In the genomic region with DNA sequence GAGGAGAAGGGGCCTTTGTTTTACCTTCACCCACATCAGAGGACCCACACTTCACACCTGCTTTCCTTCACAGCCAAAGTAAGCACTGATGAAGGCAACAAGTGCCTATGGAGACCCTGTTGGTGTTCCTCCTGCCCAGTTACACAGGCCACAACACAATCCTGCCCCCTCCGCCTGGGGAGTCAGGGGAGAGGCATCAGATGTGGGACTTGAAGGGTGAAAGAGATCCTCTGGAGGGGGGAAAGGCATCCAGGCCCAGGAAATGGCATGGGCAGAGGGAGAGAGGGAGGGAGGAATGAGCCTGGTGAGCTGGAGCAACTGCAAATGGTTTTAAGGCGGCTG, we compare ENCODE assay signal across 15 cellular contexts. TPM values are rescaled to one million over a fixed set of nuclear protein-coding genes. Genes with fewer than 3 reads are reported as not detected.
DNase-seq lines count a peak whose midpoint lies in the region; ATAC-seq and TF ChIP-seq lines count a peak whose summit lies in the region.
"Had no signal": no experiment of that assay in that cellular context is flagged by ENCODE, and none has a peak within 500 bp of the region (broad histone marks: within the 10 kb centered on the region; RNA-seq: fewer than 3 reads in every experiment).

No MANE protein-coding gene starts in this region.

- peak overlapping the region; percentile 84 for H3K4me3 Mint-ChIP-seq in activated CD4-positive, alpha-beta T cell treated with anti-CD3 and anti-CD28 coated beads, Interleukin-2, amount 10 ng/mL, durations not matched to agents 24 days and 14 days
- peak overlapping the region; percentile 92 for H3K4me3 Mint-ChIP-seq in central memory CD8-positive, alpha-beta T cell

- POLR2A ChIA-PET in HEK293 (lab: Yijun Ruan, JAX), result interaction anchor here (0.9 to 2.3 kb wide), 3 partner anchors 20 to 309 kb away, joined by 3 to 17 read pairs (median 7); a partner anchor contains a TSS

- no peak overlapping the region for H3K4me2 ChIP-seq in neuronal stem cell (ENCODE audit: insufficient read depth, low read length, poor library complexity, severe bottlenecking)
- H3K4me2 ChIP-seq: KMS-11 had no signal

- H2BK5ac ChIP-seq in neuronal stem cell (ENCODE audit: low read length), result no peak overlapping the region

- CTCF ChIA-PET in HEK293 (lab: Yijun Ruan, JAX), result interaction anchor here (0.9 to 3.2 kb wide), 11 partner anchors 12 to 170 kb away, joined by 3 to 22 read pairs (median 6); no protein-coding TSS in a partner anchor

- no peak overlapping the region for H3K18ac ChIP-seq in neuronal stem cell (ENCODE audit: low read length)

- H3K9me3 Mint-ChIP-seq in activated CD4-positive, alpha-beta T cell treated with anti-CD3 and anti-CD28 coated beads, Interleukin-2, amount 10 ng/mL, durations not matched to agents 24 days and 14 days, result no peaks in the 10 kb centered on the region
- H3K9me3 Mint-ChIP-seq in central memory CD8-positive, alpha-beta T cell, result no peaks in the 10 kb centered on the region

- H3K4me3 ChIP-seq in HEK293 (ENCODE audit: low read depth, low read length) (no peak overlapping the region), neuronal stem cell (ENCODE audit: low read length in 2 of 2) (no peak overlapping the region), body of pancreas (no peak overlapping the region)

- H2BK120ac ChIP-seq in neuronal stem cell (ENCODE audit: low read depth, low read length), result no peak overlapping the region

- no peak overlapping the region for H2BK12ac ChIP-seq in neuronal stem cell (ENCODE audit: low read length)

- no peak overlapping the region for H2AFZ ChIP-seq in neuronal stem cell (ENCODE audit: low read length)

- no peak overlapping the region for H3K14ac ChIP-seq in neuronal stem cell (ENCODE audit: low read length)

- no peaks in the 10 kb centered on the region for H3K27me3 Mint-ChIP-seq in activated CD4-positive, alpha-beta T cell treated with anti-CD3 and anti-CD28 coated beads, Interleukin-2, amount 10 ng/mL, durations not matched to agents 24 days and 14 days
- H3K27me3 Mint-ChIP-seq in central memory CD8-positive, alpha-beta T cell, result no peaks in the 10 kb centered on the region

- no peak overlapping the region for H2AK5ac ChIP-seq in neuronal stem cell (ENCODE audit: low read depth, low read length)

- peaks cover 2% of the 10 kb centered on the region; the same call in 1 of the 2 replicates for H3K4me1 ChIP-seq in HEK293 (ENCODE audit: control insufficient read depth, insufficient read depth, low read length)
- peaks cover 5 to 13% of the 10 kb centered on the region in 2 donors for H3K4me1 ChIP-seq in neuronal stem cell (ENCODE audit: control insufficient read depth in 2 of 2, insufficient read depth in 1 of 2, low read depth in 1 of 2, low read length in 2 of 2)
- peaks cover 14% of the 10 kb centered on the region for H3K4me1 ChIP-seq in body of pancreas
- H3K4me1 ChIP-seq: breast epithelium had no signal

- H3K36me3 ChIP-seq in HEK293 (ENCODE audit: control insufficient read depth in 2 of 2, insufficient read depth in 1 of 2, low read length in 2 of 2) (no peaks in the 10 kb centered on the region), neuronal stem cell (replicated peaks in 1 of 2; ENCODE audit: control insufficient read depth in 2 of 2, insufficient read depth in 2 of 2, low read length in 2 of 2) (no peaks in the 10 kb centered on the region), body of pancreas (replicated peaks in 1 of 2; ENCODE audit: insufficient read depth in 1 of 2, low read depth in 2 of 2) (no peaks in the 10 kb centered on the region)
- H3K36me3 ChIP-seq: breast epithelium had no signal

- H3K4ac ChIP-seq in neuronal stem cell (ENCODE audit: low read length), result no peak overlapping the region

- H2BK15ac ChIP-seq in neuronal stem cell (ENCODE audit: low read length), result no peak overlapping the region

- no peak for TF ChIP-seq POLR2A in body of pancreas (IDR thresholded peaks at IDR 0.05)

- H3K9me3 ChIP-seq in HEK293 (ENCODE audit: control insufficient read depth, insufficient read depth, low read depth, low read length), result no peaks in the 10 kb centered on the region
- H3K9me3 ChIP-seq in neuronal stem cell (replicated peaks in 1 of 2; ENCODE audit: control insufficient read depth in 2 of 2, insufficient read depth in 1 of 2, low read depth in 1 of 2, low read length in 2 of 2), result no peaks in the 10 kb centered on the region
- H3K9me3 ChIP-seq in body of pancreas, result no peaks in the 10 kb centered on the region
- H3K9me3 ChIP-seq: breast epithelium had no signal

- H3K79me1 ChIP-seq in neuronal stem cell (ENCODE audit: low read depth, low read length), result no peaks in the 10 kb centered on the region

- H4K91ac ChIP-seq in neuronal stem cell (ENCODE audit: low read depth, low read length, poor library complexity), result no peak overlapping the region

- H3K27ac Mint-ChIP-seq in activated CD4-positive, alpha-beta T cell treated with anti-CD3 and anti-CD28 coated beads, Interleukin-2, amount 10 ng/mL, durations not matched to agents 24 days and 14 days, result no peak overlapping the region
- H3K27ac Mint-ChIP-seq in central memory CD8-positive, alpha-beta T cell (ENCODE audit: low read depth), result peak overlapping the region; percentile 79

- H3K27ac ChIP-seq in HEK293 (ENCODE audit: extremely low read depth, low read depth, low read length) (no peak overlapping the region), neuronal stem cell (replicated peaks; ENCODE audit: low read length) (no peak overlapping the region), body of pancreas (no peak overlapping the region)
- H3K27ac ChIP-seq: KMS-11 had no signal

- H3K9ac ChIP-seq in neuronal stem cell (ENCODE audit: low read depth, low read length, poor library complexity), result no peak overlapping the region
- H3K9ac ChIP-seq: KMS-11 had no signal

- no peak for ATAC-seq in central memory CD8-positive, alpha-beta T cell (replicated peaks; ENCODE audit: extremely low read depth, poor library complexity, severe bottlenecking)
- ATAC-seq in GM18517 (IDR thresholded peaks at IDR 0.05; ENCODE audit: unreplicated experiment), result no peak
- no peak for ATAC-seq in body of pancreas

- H3K27me3 ChIP-seq in neuronal stem cell (ENCODE audit: control insufficient read depth in 3 of 3, insufficient read depth in 3 of 3, low read depth in 1 of 3, low read length in 3 of 3), result no peaks in the 10 kb centered on the region
- H3K27me3 ChIP-seq in body of pancreas, result no peaks in the 10 kb centered on the region
- H3K27me3 ChIP-seq: breast epithelium had no signal

- intact Hi-C loops in activated CD4-positive, alpha-beta T cell treated with anti-CD3 and anti-CD28 coated beads, Interleukin-2, amount 10 ng/mL, durations not matched to agents 24 days and 14 days (cut with micrococcal nuclease), result loop anchor here (5.0 kb wide), 2 partner anchors 42 to 112 kb away; no protein-coding TSS in a partner anchor
- intact Hi-C loops in body of pancreas (cut with DNase I), result no loop called here

- no peak for DNase-seq in activated CD4-positive, alpha-beta T cell treated with anti-CD3 and anti-CD28 coated beads, Interleukin-2, amount 10 ng/mL, durations not matched to agents 24 days and 14 days
- no peak for DNase-seq in activated CD4-positive, alpha-beta T cell treated with anti-CD3 and anti-CD28 coated beads for 1 hour
- DNase-seq in central memory CD8-positive, alpha-beta T cell (ENCODE audit: low spot score in 2 of 2), result no peak
- no peak for DNase-seq in neuronal stem cell (ENCODE audit: low spot score)
- DNase-seq in stimulated activated CD4-positive, alpha-beta T cell treated with anti-CD3 and anti-CD28 coated beads, Interleukin-4, amount 100 ng/mL, for 1 hour, result no peak
- no peak for DNase-seq in body of pancreas
- DNase-seq: left colon, NCI-H1694 treated with DMSO at 0.1 percent for 48 hours, NCI-H774, Right ventricle myocardium superior, trophoblast cell had no signal

- peak overlapping the region; percentile 9 for H3K23ac ChIP-seq in neuronal stem cell (ENCODE audit: low read depth, low read length, poor library complexity)

- no CpG with 5 or more reads among the region's 2 CpGs for WGBS in neuronal stem cell (ENCODE audit: extremely low coverage in 2 of 2, insufficient read length in 2 of 2, insufficient replicate concordance in 1 of 2), 2 donors
- WGBS in body of pancreas, 2 donors, result 80 to 100% methylated on average over 2 of the region's 2 CpGs

- no peak overlapping the region for H4K8ac ChIP-seq in neuronal stem cell (ENCODE audit: low read depth, low read length)

- no peaks in the 10 kb centered on the region for H3K36me3 Mint-ChIP-seq in activated CD4-positive, alpha-beta T cell treated with anti-CD3 and anti-CD28 coated beads, Interleukin-2, amount 10 ng/mL, durations not matched to agents 24 days and 14 days (ENCODE audit: low read depth)
- peaks cover 2% of the 10 kb centered on the region for H3K36me3 Mint-ChIP-seq in central memory CD8-positive, alpha-beta T cell (ENCODE audit: insufficient read depth)

- TF ChIP-seq CTCF in HEK293 (tag by site-specific recombination; IDR thresholded peaks at IDR 0.05) (no peak), body of pancreas (IDR thresholded peaks at IDR 0.05) (no peak)

- peaks cover 28% of the 10 kb centered on the region for H3K4me1 Mint-ChIP-seq in activated CD4-positive, alpha-beta T cell treated with anti-CD3 and anti-CD28 coated beads, Interleukin-2, amount 10 ng/mL, durations not matched to agents 24 days and 14 days
- H3K4me1 Mint-ChIP-seq in central memory CD8-positive, alpha-beta T cell, result peaks cover 17% of the 10 kb centered on the region

TF ChIP-seq in HEK293, 187 proteins besides CTCF, POLR2A, EP300 and RAD21 (continues in another document):
- TF ChIP-seq SCRT2 (tag by site-specific recombination; IDR thresholded peaks at IDR 0.05), result peak; percentile 93
- TF ChIP-seq SCRT1 (tag by site-specific recombination; IDR thresholded peaks at IDR 0.05; ENCODE audit: borderline replicate concordance), result peak; percentile 88
- no peak for TF ChIP-seq ZFP3 (tag by site-specific recombination; IDR thresholded peaks at IDR 0.05; ENCODE audit: low read depth)

RNA-seq across cellular contexts. Expression of a gene that starts 1.3 kb away (rescaled TPM):
- 1.2 and 1.5 TPM in 2 replicates for total RNA-seq in activated CD4-positive, alpha-beta T cell treated with anti-CD3 and anti-CD28 coated beads, Interleukin-2, amount 10 ng/mL, durations not matched to agents 24 days and 14 days
- polyA plus RNA-seq in neuronal stem cell (2013, experiment 1 of 2), result 47.7 TPM
- 46.0 TPM for polyA plus RNA-seq in neuronal stem cell (2013, experiment 2 of 2)
- total RNA-seq in body of pancreas, result 1 to 10 TPM; 3.4 to 6.9 TPM

RNA-seq across cellular contexts. Expression of a gene that starts 19.2 kb away (rescaled TPM):
- 165 and 169 TPM in 2 replicates for total RNA-seq in activated CD4-positive, alpha-beta T cell treated with anti-CD3 and anti-CD28 coated beads, Interleukin-2, amount 10 ng/mL, durations not matched to agents 24 days and 14 days
- 8.8 TPM for polyA plus RNA-seq in neuronal stem cell (2013, experiment 1 of 2)
- polyA plus RNA-seq in neuronal stem cell (2013, experiment 2 of 2), result 7.7 TPM
- total RNA-seq in body of pancreas, result 10 to 100 TPM; 17.8 to 39.7 TPM

RNA-seq across cellular contexts. Expression of a gene that starts 37.6 kb away (rescaled TPM):
- total RNA-seq in activated CD4-positive, alpha-beta T cell treated with anti-CD3 and anti-CD28 coated beads, Interleukin-2, amount 10 ng/mL, durations not matched to agents 24 days and 14 days, result not detected in 2 replicates
- polyA plus RNA-seq in neuronal stem cell (2013, experiment 1 of 2), result not detected
- polyA plus RNA-seq in neuronal stem cell (2013, experiment 2 of 2), result not detected
- total RNA-seq in body of pancreas, result not detected
- total RNA-seq: breast epithelium, Right ventricle myocardium superior had no signal

RNA-seq across cellular contexts. Expression of a gene that starts 52.5 kb away (rescaled TPM):
- 56.8 and 62.3 TPM in 2 replicates for total RNA-seq in activated CD4-positive, alpha-beta T cell treated with anti-CD3 and anti-CD28 coated beads, Interleukin-2, amount 10 ng/mL, durations not matched to agents 24 days and 14 days
- polyA plus RNA-seq in neuronal stem cell (2013, experiment 1 of 2), result 8.2 TPM
- 8.4 TPM for polyA plus RNA-seq in neuronal stem cell (2013, experiment 2 of 2)
- total RNA-seq in body of pancreas, result 10 to 100 TPM; 35.6 to 42.3 TPM
